In the genomic region with DNA sequence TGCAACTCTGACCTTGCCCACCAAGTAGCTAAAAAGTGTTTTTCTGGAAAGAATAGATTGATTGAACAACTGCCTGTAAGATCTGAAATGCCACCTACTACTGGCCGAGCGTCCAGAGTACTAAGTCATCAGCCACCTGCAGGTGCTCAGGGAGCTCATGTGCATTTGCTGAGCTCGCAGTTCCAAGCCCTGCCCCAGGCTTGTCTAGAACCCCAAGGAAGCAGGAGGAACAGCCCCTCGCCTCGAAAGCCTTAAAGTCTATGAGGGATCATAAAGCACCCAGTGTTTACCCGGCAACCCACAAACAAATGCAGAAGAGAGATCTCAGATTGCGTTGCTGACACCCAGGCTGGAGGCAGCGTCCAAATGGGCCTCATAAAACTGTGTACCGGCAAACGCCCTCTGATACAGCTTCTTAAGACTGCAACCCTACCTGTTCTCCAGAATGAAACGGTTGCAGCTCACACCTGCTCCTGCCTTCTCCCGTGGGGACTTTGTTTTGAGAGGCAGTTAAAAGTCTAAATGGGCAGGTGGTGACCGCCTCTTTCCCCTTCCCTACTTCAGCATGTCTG, we compare ENCODE assay signal across 19 cellular contexts. TPM values are rescaled to one million over a fixed set of nuclear protein-coding genes. Genes with fewer than 3 reads are reported as not detected.
DNase-seq lines count a peak whose midpoint lies in the region; ATAC-seq and TF ChIP-seq lines count a peak whose summit lies in the region.
"Had no signal": no experiment of that assay in that cellular context is flagged by ENCODE, and none has a peak within 500 bp of the region (broad histone marks: within the 10 kb centered on the region; RNA-seq: fewer than 3 reads in every experiment).

No MANE protein-coding gene starts in this region.

- H3K36me3 Mint-ChIP-seq in activated CD4-positive, alpha-beta T cell treated with anti-CD3 and anti-CD28 coated beads for 36 hours (ENCODE audit: low read depth) = peaks cover 18% of the 10 kb centered on the region
- peaks cover 26 to 37% (median 33%) of the 10 kb centered on the region in 3 donors for H3K36me3 Mint-ChIP-seq in immature natural killer cell

- ATAC-seq in activated CD4-positive, alpha-beta T cell treated with anti-CD3 and anti-CD28 coated beads for 36 hours = no peak
- no peak for ATAC-seq in GM19463 (IDR thresholded peaks at IDR 0.05; ENCODE audit: unreplicated experiment)
- ATAC-seq: natural killer cell, right cardiac atrium had no signal

- no peak for TF ChIP-seq EP300 in transverse colon (IDR thresholded peaks at IDR 0.05; ENCODE audit: low read depth)

- DNase-seq in activated CD4-positive, alpha-beta T cell treated with anti-CD3 and anti-CD28 coated beads for 36 hours = no peak
- DNase-seq in activated CD4-positive, alpha-beta T cell treated with anti-CD3 and anti-CD28 coated beads, Interleukin-2, amount 50 U/mL, for 4 hours = no peak
- DNase-seq in NCI-H526 treated with DMSO at 0.1 percent for 48 hours (lab: John Stamatoyannopoulos, UW) = peak; percentile 36
- DNase-seq in immature natural killer cell = no peak
- DNase-seq in transverse colon = peak; percentile 32
- no peak for DNase-seq in HCEC 1CT
- DNase-seq in glomerular visceral epithelial cell (ENCODE audit: extremely low spot score) = no peak
- DNase-seq: activated CD4-positive, alpha-beta T cell treated with anti-CD3 and anti-CD28 coated beads for 4 hours; adrenal gland; caudate nucleus; EL; foreskin fibroblast; GOT3; natural killer cell; NCI-H2081 treated with DMSO at 0.1 percent for 48 hours; right cardiac atrium; testis had no signal

- CTCF ChIA-PET in activated CD4-positive, alpha-beta T cell treated with anti-CD3 and anti-CD28 coated beads for 36 hours (lab: Charles Lee) = interaction anchor here (0.5 kb wide), 1 partner anchor 9 kb away, joined by 3 read pairs; no protein-coding TSS in a partner anchor

- H3K27me3 ChIP-seq in transverse colon = no peaks in the 10 kb centered on the region
- H3K27me3 ChIP-seq: adrenal gland, testis had no signal

- H3K4me1 ChIP-seq in transverse colon = peaks cover 14 to 55% (median 30%) of the 10 kb centered on the region in 4 donors

- peak overlapping the region in 1 of 4 donors; percentile 45 for H3K27ac ChIP-seq in transverse colon
- H3K27ac ChIP-seq: adrenal gland, testis had no signal

- in situ Hi-C loops in transverse colon (cut with MboI; ENCODE audit: low pct_ligation_motif_present in 1 of 4, low pct_unique_long_range_greater_than_20kb in 1 of 4, low sequenced_read_pairs in 3 of 4) = loop anchor here in 1 of 4 donors (10.0 kb wide), 1 partner anchor 51 kb away; a partner anchor contains a TSS

- H3K4me3 Mint-ChIP-seq in activated CD4-positive, alpha-beta T cell treated with anti-CD3 and anti-CD28 coated beads for 36 hours = no peak overlapping the region
- H3K4me3 Mint-ChIP-seq in immature natural killer cell = no peak overlapping the region
- H3K4me3 Mint-ChIP-seq: natural killer cell had no signal

- no peak overlapping the region for H3K4me3 ChIP-seq in transverse colon
- H3K4me3 ChIP-seq: adrenal gland, lung, testis had no signal

- H3K4me1 Mint-ChIP-seq in activated CD4-positive, alpha-beta T cell treated with anti-CD3 and anti-CD28 coated beads for 36 hours = peaks cover 7% of the 10 kb centered on the region
- peaks cover 14 to 22% of the 10 kb centered on the region in 2 donors for H3K4me1 Mint-ChIP-seq in immature natural killer cell

- H3K9me3 ChIP-seq in transverse colon = no peaks in the 10 kb centered on the region
- H3K9me3 ChIP-seq: adrenal gland, testis had no signal

- TF ChIP-seq CTCF in transverse colon (IDR thresholded peaks at IDR 0.05) = no peak

- H3K27me3 Mint-ChIP-seq in activated CD4-positive, alpha-beta T cell treated with anti-CD3 and anti-CD28 coated beads for 36 hours = no peaks in the 10 kb centered on the region
- peaks cover 0 to 3% (median 0%) of the 10 kb centered on the region in 3 donors for H3K27me3 Mint-ChIP-seq in immature natural killer cell (ENCODE audit: low read depth in 3 of 3)

- no peak for TF ChIP-seq POLR2A in transverse colon (IDR thresholded peaks at IDR 0.05)

- no peaks in the 10 kb centered on the region for H3K9me3 Mint-ChIP-seq in activated CD4-positive, alpha-beta T cell treated with anti-CD3 and anti-CD28 coated beads for 36 hours (ENCODE audit: low read depth)
- no peaks in the 10 kb centered on the region for H3K9me3 Mint-ChIP-seq in immature natural killer cell
- H3K9me3 Mint-ChIP-seq: natural killer cell had no signal

- no peaks in the 10 kb centered on the region for H3K36me3 ChIP-seq in transverse colon

- intact Hi-C loops in activated CD4-positive, alpha-beta T cell treated with anti-CD3 and anti-CD28 coated beads for 36 hours (cut with DNase I, micrococcal nuclease) = no loop called here
- intact Hi-C loops in transverse colon (cut with DNase I; ENCODE audit: low total_unique reads) = no loop called here

- H3K27ac Mint-ChIP-seq in activated CD4-positive, alpha-beta T cell treated with anti-CD3 and anti-CD28 coated beads for 36 hours = peak overlapping the region; percentile 51
- H3K27ac Mint-ChIP-seq in immature natural killer cell = peak overlapping the region in 5 of 6 donors; percentile 5 to 63 (median 56)

- WGBS in transverse colon (ENCODE audit: low coverage in 1 of 2), 2 donors = 63% methylated on average over 13 of the region's 13 CpGs; no CpG with 5 or more reads in 1 of the 2 donors

- POLR2A ChIA-PET in activated CD4-positive, alpha-beta T cell treated with anti-CD3 and anti-CD28 coated beads for 36 hours (lab: Charles Lee) = interaction anchor here (0.5 to 0.6 kb wide), 2 partner anchors 54 to 836 kb away, joined by 3 to 6 read pairs; no protein-coding TSS in a partner anchor

RNA-seq across cellular contexts. Expression of a gene that starts 6.8 kb away (rescaled TPM):
- 10 to 100 TPM; 39.2 to 48.7 TPM for total RNA-seq in activated CD4-positive, alpha-beta T cell treated with anti-CD3 and anti-CD28 coated beads for 36 hours
- 10 to 100 TPM in 2 of 3 donors, 1 to 10 TPM in 1; 9.6 to 17.0 (median 10.4) TPM for polyA plus RNA-seq in immature natural killer cell
- total RNA-seq in transverse colon = 10 to 100 TPM in 3 of 4 donors, 1 to 10 TPM in 1; 7.2 to 39.3 (median 15.2) TPM

RNA-seq across cellular contexts. Expression of a gene that starts 52.3 kb away (rescaled TPM):
- 10 to 100 TPM; 29.4 to 35.9 TPM for total RNA-seq in activated CD4-positive, alpha-beta T cell treated with anti-CD3 and anti-CD28 coated beads for 36 hours
- polyA plus RNA-seq in immature natural killer cell = 100 to 1,000 TPM; 145 to 216 (median 183) TPM
- 1 to 10 TPM; 7.5 to 9.1 (median 8.2) TPM for total RNA-seq in transverse colon

Comparison
In these comparisons a context has a peak if more than half of its experiments do, and no peak if none do; other contexts are left out.
1. DNase-seq: peak in NCI-H526 treated with DMSO at 0.1 percent for 48 hours (single experiment) and transverse colon (single experiment); none in activated CD4-positive, alpha-beta T cell treated with anti-CD3 and anti-CD28 coated beads for 36 hours (single experiment), activated CD4-positive, alpha-beta T cell treated with anti-CD3 and anti-CD28 coated beads, Interleukin-2, amount 50 U/mL, for 4 hours (0 of 2), immature natural killer cell (0 of 3), HCEC 1CT (single experiment) and glomerular visceral epithelial cell (single experiment).